In the genomic region with DNA sequence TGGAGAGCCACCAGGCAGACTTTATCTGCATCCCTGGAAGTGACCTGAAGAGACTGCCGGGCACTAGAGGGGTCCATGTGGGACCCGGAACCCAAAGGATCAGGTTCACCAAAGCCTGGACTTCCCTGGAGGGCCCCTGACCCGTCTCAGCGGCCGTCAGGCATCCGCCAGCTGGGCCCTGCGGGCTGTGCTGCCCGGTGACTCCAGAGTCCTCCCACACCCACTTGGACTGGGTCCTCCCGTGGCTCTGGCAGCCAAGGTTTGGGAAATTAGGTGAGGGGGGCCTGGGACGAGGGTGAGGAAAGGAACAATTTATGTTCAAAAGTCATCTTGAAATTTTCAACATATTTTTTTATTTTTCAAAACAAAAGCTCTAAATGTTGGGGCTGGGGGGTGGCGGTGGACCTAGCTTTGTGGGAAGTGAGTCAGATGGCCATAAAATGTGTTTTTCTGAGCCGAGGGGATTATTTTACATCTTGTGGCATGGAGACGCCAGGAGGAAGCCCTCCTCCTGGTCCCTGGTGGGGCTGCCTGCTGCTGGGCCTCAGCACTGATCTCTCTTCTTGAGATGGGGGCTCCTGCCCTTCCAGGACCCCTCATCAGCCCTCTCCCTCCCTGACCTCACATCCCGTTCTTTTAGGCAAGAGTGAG, we compare ENCODE assay signal across 25 cellular contexts. TPM values are rescaled to one million over a fixed set of nuclear protein-coding genes. Genes with fewer than 3 reads are reported as not detected.
DNase-seq lines count a peak whose midpoint lies in the region; ATAC-seq, FAIRE-seq and TF ChIP-seq lines count a peak whose summit lies in the region.
"Had no signal": no experiment of that assay in that cellular context is flagged by ENCODE, and none has a peak within 500 bp of the region (broad histone marks: within the 10 kb centered on the region; RNA-seq: fewer than 3 reads in every experiment).

No MANE protein-coding gene starts in this region.

- H3K18ac ChIP-seq in mesenchymal stem cell (ENCODE audit: low read depth in 1 of 2, low read length in 2 of 2): no peak overlapping the region

- H3K23ac ChIP-seq in mesenchymal stem cell (ENCODE audit: low read length in 2 of 2): no peak overlapping the region

- H3K27me3 ChIP-seq in PC-3 (ENCODE audit: low read length) (no peaks in the 10 kb centered on the region), mesenchymal stem cell (ENCODE audit: control insufficient read depth in 1 of 2, insufficient read depth in 1 of 2, low read length in 2 of 2) (peaks cover 0 to 16% of the 10 kb centered on the region in 2 experiments), vagina (no peaks in the 10 kb centered on the region)
- H3K27me3 ChIP-seq: BE2C, dorsolateral prefrontal cortex, left lung had no signal

- H2BK15ac ChIP-seq in mesenchymal stem cell (ENCODE audit: low read depth, poor library complexity, severe bottlenecking): no peak overlapping the region

- DNase-seq in NOMO-1 treated with DMSO at 0.1 percent for 48 hours (lab: John Stamatoyannopoulos, UW; ENCODE audit: unreplicated experiment): peak; percentile 13
- DNase-seq in NOMO-1 treated with dmso at 0.1 percent for 144 hours (lab: John Stamatoyannopoulos, UW; ENCODE audit: unreplicated experiment): no peak
- peak; percentile 51 for DNase-seq in PC-3
- no peak for DNase-seq in mesenchymal stem cell
- DNase-seq in vagina (ENCODE audit: extremely low spot score in 2 of 2): no peak
- DNase-seq in activated naive CD4-positive, alpha-beta T cell treated with Interleukin-2 at 50 U/mL for 16 hours: no peak
- no peak for DNase-seq in nucleus accumbens (lab: John Stamatoyannopoulos, UW)
- no peak for DNase-seq in HTR-8/SVneo (ENCODE audit: insufficient read length, low spot score)
- DNase-seq: 8988T; activated T-cell treated with anti-CD3 and anti-CD28 coated beads, Interleukin-2, amount 50 U/mL, for 1 hour; BE2C; Calu3; caudate nucleus; dorsolateral prefrontal cortex; GOT3; heart right ventricle; NCI-H187; NCI-H526 treated with DMSO at 0.1 percent for 48 hours; small intestine; stimulated activated CD4-positive, alpha-beta T cell treated with anti-CD3 and anti-CD28 coated beads, Interleukin-2, amount 100 ng/mL, for 48 hours; stimulated activated naive CD4-positive, alpha-beta T cell treated with Interleukin-2 at 50 U/mL for 16 hours had no signal

- no peak overlapping the region for H2BK120ac ChIP-seq in mesenchymal stem cell (ENCODE audit: low read depth, low read length)

- no peak for TF ChIP-seq POLR2A in vagina (IDR thresholded peaks at IDR 0.05)

- H3K4me3 ChIP-seq in PC-3 (ENCODE audit: low read length) (no peak overlapping the region), mesenchymal stem cell (ENCODE audit: insufficient read depth in 1 of 2, low read depth in 1 of 2, low read length in 2 of 2) (no peak overlapping the region), vagina (no peak overlapping the region)
- H3K4me3 ChIP-seq: dorsolateral prefrontal cortex, heart right ventricle, left lung had no signal

- H2AFZ ChIP-seq in PC-3 (ENCODE audit: low read length) (peak overlapping the region; percentile 60), mesenchymal stem cell (ENCODE audit: low read depth, low read length) (no peak overlapping the region)

- H2AK5ac ChIP-seq in mesenchymal stem cell (ENCODE audit: low read length, severe bottlenecking): no peak overlapping the region

- H3K9me3 ChIP-seq in PC-3 (ENCODE audit: low read length): no peaks in the 10 kb centered on the region
- H3K9me3 ChIP-seq in mesenchymal stem cell (ENCODE audit: control insufficient read depth, low read length): no peaks in the 10 kb centered on the region
- no peaks in the 10 kb centered on the region for H3K9me3 ChIP-seq in vagina
- H3K9me3 ChIP-seq: BE2C, left lung had no signal

- ATAC-seq in PC-3: peak; percentile 83
- ATAC-seq: activated CD4-positive, CD25-positive, alpha-beta regulatory T cell treated with anti-CD3 and anti-CD28 coated beads, Interleukin-2, amount 50 U/mL, for 24 hours; left lung had no signal

- no peak overlapping the region for H3K14ac ChIP-seq in mesenchymal stem cell (ENCODE audit: low read length in 2 of 2)

- H3K36me3 ChIP-seq in PC-3 (ENCODE audit: low read depth, low read length) (no peaks in the 10 kb centered on the region), mesenchymal stem cell (ENCODE audit: control insufficient read depth in 1 of 2, insufficient read depth in 2 of 2, low read depth in 1 of 2, low read length in 2 of 2) (no peaks in the 10 kb centered on the region), vagina (no peaks in the 10 kb centered on the region)
- H3K36me3 ChIP-seq: BE2C, heart right ventricle, left lung had no signal

- H3K79me1 ChIP-seq in mesenchymal stem cell (replicated peaks; ENCODE audit: low read length, poor library complexity, severe bottlenecking): no peaks in the 10 kb centered on the region

- H3F3A ChIP-seq in PC-3 (ENCODE audit: low read length, unreplicated experiment): no peaks in the 10 kb centered on the region

- WGBS in mesenchymal stem cell: 70% methylated on average over 12 of the region's 14 CpGs

- H2BK12ac ChIP-seq in mesenchymal stem cell (ENCODE audit: low read length in 2 of 2): no peak overlapping the region

- no peak overlapping the region for H3K4ac ChIP-seq in mesenchymal stem cell (ENCODE audit: low read depth in 1 of 2, low read length in 2 of 2)

- H3K9ac ChIP-seq in PC-3 (ENCODE audit: low read length) (no peak overlapping the region), mesenchymal stem cell (ENCODE audit: low read length) (peak overlapping the region; percentile 22)

- CTCF ChIA-PET in PC-3 (lab: Charles Lee): interaction anchor here (0.6 kb wide), 1 partner anchor 135 kb away, joined by 3 read pairs; no protein-coding TSS in a partner anchor

- H3K27ac ChIP-seq in PC-3 (ENCODE audit: low read length): peak overlapping the region; percentile 55
- H3K27ac ChIP-seq in mesenchymal stem cell (ENCODE audit: low read length, poor library complexity, severe bottlenecking): no peak overlapping the region
- peak overlapping the region; percentile 78 for H3K27ac ChIP-seq in vagina
- H3K27ac ChIP-seq: dorsolateral prefrontal cortex, heart right ventricle, left lung, RWPE1 had no signal

- H3K4me2 ChIP-seq in PC-3 (ENCODE audit: low read length) (peak overlapping the region; percentile 58), mesenchymal stem cell (ENCODE audit: low read length, poor library complexity, severe bottlenecking) (peak overlapping the region; percentile 29)

- no peak for FAIRE-seq in HTR-8/SVneo (lab: Jason Lieb, UNC)
- FAIRE-seq: small intestine had no signal

- no peaks in the 10 kb centered on the region for H3K9me2 ChIP-seq in PC-3 (replicated peaks; ENCODE audit: low read length)

- H4K91ac ChIP-seq in mesenchymal stem cell (ENCODE audit: low read length): no peak overlapping the region

- no TSS peak for BruUV-seq in PC-3 (replicated peaks; lab: Mats Ljungman, UMichigan)

- POLR2A ChIA-PET in PC-3 (lab: Charles Lee; ENCODE audit: unreplicated experiment): no interaction called here

- intact Hi-C loops in PC-3 (cut with micrococcal nuclease) (no loop called here), vagina (cut with DNase I) (no loop called here)

- no peak overlapping the region for H2BK5ac ChIP-seq in mesenchymal stem cell (ENCODE audit: low read depth, low read length, poor library complexity, severe bottlenecking)

- H4K20me1 ChIP-seq in PC-3 (ENCODE audit: low read length): no peaks in the 10 kb centered on the region

- H3K79me2 ChIP-seq in PC-3 (ENCODE audit: low read length): no peaks in the 10 kb centered on the region

- TF ChIP-seq CTCF in PC-3 (conservative IDR thresholded peaks at IDR 0.05; ENCODE audit: low read depth, low read length): no peak
- no peak for TF ChIP-seq CTCF in vagina (IDR thresholded peaks at IDR 0.05)

- no peak overlapping the region for H4K8ac ChIP-seq in mesenchymal stem cell (ENCODE audit: low read length)

- H3K4me1 ChIP-seq in PC-3 (ENCODE audit: insufficient read depth, low read length) (peaks cover 19% of the 10 kb centered on the region), mesenchymal stem cell (ENCODE audit: control insufficient read depth, insufficient read depth, low read depth, low read length) (peaks cover 26% of the 10 kb centered on the region), vagina (peaks cover 24% of the 10 kb centered on the region)
- H3K4me1 ChIP-seq: BE2C had no signal

RNA-seq across cellular contexts. Expression of gene CEBPA, which starts 20.2 kb away (rescaled TPM):
- total RNA-seq in PC-3 (2014; rRNA removed) (2.9 and 6.3 TPM in 2 replicates), vagina (38.3 TPM)
- polyA plus RNA-seq in mesenchymal stem cell (2013, experiment 1 of 2): 0.03 TPM
- 0.07 TPM for polyA plus RNA-seq in mesenchymal stem cell (2013, experiment 2 of 2)

RNA-seq across cellular contexts. Expression of gene SLC7A10, which starts 56.5 kb away (rescaled TPM):
- total RNA-seq in PC-3 (2014; rRNA removed) (not detected in 2 replicates), vagina (5.4 TPM)
- polyA plus RNA-seq in mesenchymal stem cell (2013, experiment 1 of 2): 0.14 TPM
- polyA plus RNA-seq in mesenchymal stem cell (2013, experiment 2 of 2): 0.18 TPM
- total RNA-seq: Calu3 had no signal
- polyA plus RNA-seq: neural cell had no signal

Comparison
In these comparisons a context has a peak if more than half of its experiments do, and no peak if none do; other contexts are left out.
1. DNase-seq: peak in NOMO-1 treated with DMSO at 0.1 percent for 48 hours (single experiment) and PC-3 (single experiment); none in NOMO-1 treated with dmso at 0.1 percent for 144 hours (single experiment), mesenchymal stem cell (single experiment), vagina (0 of 2), activated naive CD4-positive, alpha-beta T cell treated with Interleukin-2 at 50 U/mL for 16 hours (single experiment), nucleus accumbens (0 of 56) and HTR-8/SVneo (single experiment).